ENCODE assay signal across 16 cellular contexts in genomic region chr13:77377016-77377415, GRCh38. TPM values are rescaled to one million over a fixed set of nuclear protein-coding genes. Genes with fewer than 3 reads are reported as not detected.
DNase-seq lines count a peak whose midpoint lies in the region; ATAC-seq, FAIRE-seq and TF ChIP-seq lines count a peak whose summit lies in the region.
"Had no signal": no experiment of that assay in that cellular context is flagged by ENCODE, and none has a peak within 500 bp of the region (broad histone marks: within the 10 kb centered on the region; RNA-seq: fewer than 3 reads in every experiment).

No MANE protein-coding gene starts in this region.

- 34% methylated on average over 1 of the region's 1 CpG for WGBS in HepG2 (ENCODE audit: low lambda C conversion rate)

- in situ Hi-C loops in KBM-7 (cut with MboI; ENCODE audit: low pct_unique_long_range_greater_than_20kb, low sequenced_read_pairs) (no loop called here), HepG2 (cut with HindIII; ENCODE audit: extremely low pct_ligation_motif_present, low pct_unique_long_range_greater_than_20kb) (no loop called here)

- no peak overlapping the region for H3K27ac ChIP-seq in HepG2 (ENCODE audit: extremely low read length, insufficient read depth, low read length)
- H3K27ac ChIP-seq: A549 had no signal

- H3K9me3 ChIP-seq in HepG2 (ENCODE audit: low read length): no peaks in the 10 kb centered on the region
- H3K9me3 ChIP-seq: A549, Caco-2 had no signal

- no peak overlapping the region for H3K4me3 ChIP-seq in HepG2 (replicated peaks in 1 of 3; ENCODE audit: insufficient read depth in 1 of 3, low read depth in 2 of 3, low read length in 3 of 3)
- H3K4me3 ChIP-seq: A549 had no signal

- H3K9ac ChIP-seq in HepG2 (ENCODE audit: insufficient read depth, low read depth, low read length): no peak overlapping the region

- TF ChIP-seq EP300 in HepG2 (IDR thresholded peaks at IDR 0.05; ENCODE audit: low read depth in 2 of 2, low read length in 2 of 2) (no peak), HepG2 (CRISPR knock-in tag; IDR thresholded peaks at IDR 0.05; ENCODE audit: borderline replicate concordance) (no peak)

- no peak for TF ChIP-seq POLR2A in HepG2 (IDR thresholded peaks at IDR 0.05; ENCODE audit: insufficient read depth in 1 of 2, low read depth in 2 of 2, low read length in 2 of 2)

- DNase-seq in NOMO-1 (lab: John Stamatoyannopoulos, UW; ENCODE audit: unreplicated experiment in 2 of 2) (peak; percentile 22 to 57), NOMO-1 treated with dmso at 0.1 percent for 144 hours (lab: John Stamatoyannopoulos, UW; ENCODE audit: unreplicated experiment) (no peak), KBM-7 (peak; percentile 40), NCI-H69 (lab: John Stamatoyannopoulos, UW) (peak; percentile 1), inferior parietal cortex (ENCODE audit: extremely low spot score) (peak; percentile 4), urothelium cell line (ENCODE audit: low spot score) (no peak), HepG2 (ENCODE audit: low spot score) (no peak)
- no peak for DNase-seq in NK-92 treated with Interleukin-12 subunit alpha and Interleukin-12 subunit beta, amount 100 ng/mL, for 24 hours (lab: John Stamatoyannopoulos, UW)
- DNase-seq: Caco-2, H7, NCI-H1105, NCI-H1694, NCI-H446, SHP77 treated with DMSO at 0.1 percent for 48 hours, T-helper 17 cell had no signal

- no peaks in the 10 kb centered on the region for H3K4me1 ChIP-seq in HepG2 (ENCODE audit: insufficient read depth, low read length)
- H3K4me1 ChIP-seq: A549, Caco-2 had no signal

- no peak for FAIRE-seq in urothelium cell line (lab: Jason Lieb, UNC)
- FAIRE-seq in HepG2 (lab: Jason Lieb, UNC): no peak
- FAIRE-seq: A549 had no signal

- BruUV-seq in HepG2 (replicated peaks; lab: Mats Ljungman, UMichigan): no TSS peak

- CTCF ChIA-PET in HepG2 (lab: Yijun Ruan, JAX; ENCODE audit: low intra/inter-chr PET ratio, low total read pairs): no interaction called here

- intact Hi-C loops in HepG2 (cut with micrococcal nuclease; ENCODE audit: unreplicated experiment): no loop called here

- H3K79me2 ChIP-seq in HepG2 (ENCODE audit: insufficient read depth, low read length): no peaks in the 10 kb centered on the region

- no peak for TF ChIP-seq CTCF in HepG2 (CRISPR knock-in tag; IDR thresholded peaks at IDR 0.05)

- POLR2A ChIA-PET in HepG2 (lab: Yijun Ruan, JAX): no interaction called here

- no peaks in the 10 kb centered on the region for H4K20me1 ChIP-seq in HepG2 (ENCODE audit: insufficient read depth, low read length)

- H3K27me3 ChIP-seq in HepG2 (ENCODE audit: control insufficient read depth in 1 of 2, insufficient read depth in 2 of 2, low read length in 2 of 2): no peaks in the 10 kb centered on the region

- ATAC-seq in HepG2: no peak
- ATAC-seq: A549, T-helper 17 cell had no signal

- TF ChIP-seq RAD21 in HepG2 (CRISPR knock-in tag; IDR thresholded peaks at IDR 0.05): no peak

- no peak overlapping the region for H2AFZ ChIP-seq in HepG2 (ENCODE audit: low read length)

- H3K36me3 ChIP-seq in HepG2 (replicated peaks in 1 of 2; ENCODE audit: control insufficient read depth in 1 of 2, insufficient read depth in 2 of 2, low read length in 2 of 2): no peaks in the 10 kb centered on the region

- no peak overlapping the region for H3K4me2 ChIP-seq in HepG2 (ENCODE audit: low read depth, low read length)
- H3K4me2 ChIP-seq: A549 had no signal

TF ChIP-seq in HepG2, 621 proteins besides CTCF, POLR2A, EP300 and RAD21:
- no peak for TF ChIP-seq RFXANK (CRISPR knock-in tag; IDR thresholded peaks at IDR 0.05)
- TF ChIP-seq ZNF282 (IDR thresholded peaks at IDR 0.05; ENCODE audit: partially characterized antibody): no peak
- no peak for TF ChIP-seq PAF1 (CRISPR knock-in tag; IDR thresholded peaks at IDR 0.05)
- no peak for TF ChIP-seq MTA3 (CRISPR knock-in tag; IDR thresholded peaks at IDR 0.05)
- no peak for TF ChIP-seq ATF5 (CRISPR knock-in tag; IDR thresholded peaks at IDR 0.05; ENCODE audit: low read depth)
TF ChIP-seq in HepG2: peak in this region for 0.

RNA-seq across cellular contexts. Expression of gene MYCBP2, which starts 50.1 kb away (rescaled TPM):
- 35.3 and 62.5 TPM in 2 replicates for total RNA-seq in HepG2 (2016; rRNA removed; fragmentation: Illumina TruSeq; extraction: Trizol)
- 7.1 and 7.5 TPM in 2 replicates for total RNA-seq in HepG2 (2016; cell fraction: cytosol; rRNA removed; fragmentation: Illumina TruSeq; extraction: Trizol; ENCODE audit: low read depth)
- total RNA-seq in HepG2 (2016; cell fraction: insoluble cytoplasmic fraction; rRNA removed; fragmentation: Illumina TruSeq; extraction: Trizol): 37.1 and 59.7 TPM in 2 replicates
- total RNA-seq in HepG2 (2016; cell fraction: membrane; rRNA removed; fragmentation: Illumina TruSeq; extraction: Trizol): 13.7 TPM in 2 replicates
- total RNA-seq in HepG2 (2016; cell fraction: nucleus; rRNA removed; fragmentation: Illumina TruSeq; extraction: Trizol): 62.5 and 65.0 TPM in 2 replicates
- polyA plus RNA-seq in HepG2 (2011; rRNA removed): 14.4 and 16.3 TPM in 2 replicates
- polyA plus RNA-seq in HepG2 (2011; cell fraction: cytosol; rRNA removed): 11.8 and 16.0 TPM in 2 replicates
- 15.9 and 17.8 TPM in 2 replicates for polyA plus RNA-seq in HepG2 (2011; cell fraction: nucleus; rRNA removed)
- polyA plus RNA-seq in HepG2 (2012): 20.3 and 20.9 TPM in 2 replicates
- 1.5 and 1.7 TPM in 2 replicates for polyA plus RNA-seq in HepG2 (2016; cell fraction: cytosol; fragmentation: Illumina TruSeq; extraction: Trizol; ENCODE audit: low read depth)
- 37.4 and 41.6 TPM in 2 replicates for polyA plus RNA-seq in HepG2 (2016; cell fraction: insoluble cytoplasmic fraction; fragmentation: Illumina TruSeq; extraction: Trizol; ENCODE audit: low read depth)
- 4.3 and 5.2 TPM in 2 replicates for polyA plus RNA-seq in HepG2 (2016; cell fraction: membrane; fragmentation: Illumina TruSeq; extraction: Trizol; ENCODE audit: low read depth)
- 37.1 and 37.5 TPM in 2 replicates for polyA plus RNA-seq in HepG2 (2016; cell fraction: nucleus; fragmentation: Illumina TruSeq; extraction: Trizol; ENCODE audit: insufficient read depth, low read depth)
- 21.8 and 47.6 TPM in 2 replicates for polyA minus RNA-seq in HepG2 (2011; rRNA and poly(A)+ RNA removed; ENCODE audit: low replicate concordance)
- 32.1 and 37.1 TPM in 2 replicates for polyA minus RNA-seq in HepG2 (2011; cell fraction: cytosol; rRNA and poly(A)+ RNA removed)
- 99.5 and 105 TPM in 2 replicates for polyA minus RNA-seq in HepG2 (2011; cell fraction: nucleus; rRNA and poly(A)+ RNA removed)

Comparison
In these comparisons a context has a peak if more than half of its experiments do, and no peak if none do; other contexts are left out.
1. DNase-seq: peak in NOMO-1 (2 of 2), KBM-7 (single experiment), NCI-H69 (single experiment) and inferior parietal cortex (single experiment); none in NOMO-1 treated with dmso at 0.1 percent for 144 hours (single experiment), urothelium cell line (single experiment), NK-92 treated with Interleukin-12 subunit alpha and Interleukin-12 subunit beta, amount 100 ng/mL, for 24 hours (single experiment) and HepG2 (single experiment).